In the genomic region with DNA sequence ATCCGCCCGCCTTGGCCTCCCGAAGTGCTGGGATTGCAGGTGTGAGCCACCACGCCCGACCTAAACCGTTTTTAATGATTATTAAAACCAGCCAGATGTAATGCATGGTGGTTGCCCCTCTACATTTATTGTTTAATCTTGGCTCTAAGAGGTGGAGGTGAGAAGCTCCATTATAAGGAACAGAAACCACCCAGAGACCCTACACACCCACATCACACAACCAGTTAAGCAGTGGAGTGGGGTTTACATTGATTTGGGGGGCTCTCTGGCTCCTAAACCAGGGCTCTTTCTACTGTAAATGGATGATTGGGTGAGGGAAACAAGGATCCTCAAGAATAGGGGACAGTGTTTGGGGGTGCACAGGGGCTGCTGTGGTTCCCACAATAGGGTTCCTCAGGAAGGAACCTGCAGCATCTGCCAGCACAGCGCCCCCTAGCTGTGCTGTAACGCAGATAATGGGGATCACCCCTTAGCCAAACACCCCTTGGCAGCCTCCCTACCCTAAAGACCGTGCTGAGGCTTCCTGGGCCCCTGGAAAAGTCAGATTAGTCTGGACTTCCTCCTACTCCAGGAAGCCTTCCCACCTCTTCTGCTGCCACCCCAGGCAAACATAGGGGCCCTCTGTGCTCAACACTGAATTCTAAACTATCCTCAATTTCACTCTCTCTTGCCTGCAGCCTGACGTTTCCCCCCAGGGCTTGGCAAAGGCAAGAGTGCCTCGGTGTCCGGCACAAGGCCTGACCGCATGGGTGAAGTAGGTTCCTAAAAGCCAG, we compare ENCODE assay signal across 7 cellular contexts. TPM values are rescaled to one million over a fixed set of nuclear protein-coding genes. Genes with fewer than 3 reads are reported as not detected.
DNase-seq lines count a peak whose midpoint lies in the region; TF ChIP-seq lines count a peak whose summit lies in the region.

No MANE protein-coding gene starts in this region.

- H3K4me3 ChIP-seq in hepatocyte = no peak overlapping the region

- no peaks in the 10 kb centered on the region for H3K9me3 Mint-ChIP-seq in activated naive CD8-positive, alpha-beta T cell (ENCODE audit: low read depth)

- H3K4me2 ChIP-seq in hepatocyte = peak overlapping the region; percentile 78

- no peaks in the 10 kb centered on the region for H3K27me3 ChIP-seq in hepatocyte

- 72% methylated on average over 13 of the region's 13 CpGs for WGBS in hepatocyte (ENCODE audit: low lambda C conversion rate, missing lambda C conversion rate)

- peaks cover 40% of the 10 kb centered on the region for H3K4me1 ChIP-seq in hepatocyte (ENCODE audit: insufficient read depth)

- DNase-seq in GM19238 (ENCODE audit: insufficient read length, low spot score) (peak; percentile 68), SK-N-DZ (ENCODE audit: low spot score) (peak; percentile 34), hepatocyte (ENCODE audit: low spot score) (peak; percentile 62), posterior vena cava (ENCODE audit: low spot score) (no peak), DMS114 treated with DMSO at 0.1 percent for 48 hours (lab: John Stamatoyannopoulos, UW; ENCODE audit: unreplicated experiment) (no peak)
- peak; percentile 63 to 74 for DNase-seq in stimulated activated CD4-positive, alpha-beta T cell treated with anti-CD3 and anti-CD28 coated beads, Interleukin-2, amount 100 ng/mL, for 24 hours

- H3K79me2 ChIP-seq in hepatocyte = peaks cover 67% of the 10 kb centered on the region

- H2AFZ ChIP-seq in hepatocyte = no peak overlapping the region

- peak; percentile 62 for TF ChIP-seq CTCF in hepatocyte (IDR thresholded peaks at IDR 0.05; ENCODE audit: poor library complexity)

- no peak overlapping the region for H3K27ac ChIP-seq in hepatocyte

- peaks cover 5% of the 10 kb centered on the region for H3K27me3 Mint-ChIP-seq in activated naive CD8-positive, alpha-beta T cell

- peak overlapping the region; percentile 65 for H3K4me3 Mint-ChIP-seq in activated naive CD8-positive, alpha-beta T cell

- intact Hi-C loops in posterior vena cava (cut with DNase I) = loop anchor here in 1 of 2 donors (10.0 kb wide), 1 partner anchor 333 kb away; no protein-coding TSS in a partner anchor

- H4K20me1 ChIP-seq in hepatocyte (ENCODE audit: insufficient read depth, poor library complexity, severe bottlenecking) = peaks cover 25% of the 10 kb centered on the region

- peaks cover 2% of the 10 kb centered on the region for H3K4me1 Mint-ChIP-seq in activated naive CD8-positive, alpha-beta T cell (ENCODE audit: low read depth)

- H3K36me3 ChIP-seq in hepatocyte (replicated peaks; ENCODE audit: insufficient read depth, low read depth) = no peaks in the 10 kb centered on the region

- no peak overlapping the region for H3K27ac Mint-ChIP-seq in activated naive CD8-positive, alpha-beta T cell

- no peaks in the 10 kb centered on the region for H3K9me2 ChIP-seq in hepatocyte (replicated peaks; ENCODE audit: insufficient read depth)

- H3K36me3 Mint-ChIP-seq in activated naive CD8-positive, alpha-beta T cell = no peaks in the 10 kb centered on the region

- no peaks in the 10 kb centered on the region for H3K9me3 ChIP-seq in hepatocyte (ENCODE audit: low read depth)

RNA-seq across cellular contexts. Expression of a gene that starts 2.4 kb away (rescaled TPM):
- polyA plus RNA-seq in SK-N-DZ (2014; cell fraction: cytosol; rRNA removed) = 391 and 411 TPM in 2 replicates
- polyA plus RNA-seq in SK-N-DZ (2014; cell fraction: nucleus; rRNA removed) = 297 and 335 TPM in 2 replicates
- total RNA-seq in hepatocyte (136 and 156 TPM in 2 replicates), posterior vena cava (10 to 100 TPM; 19.7 to 21.0 TPM)
- 179 and 193 TPM in 2 replicates for polyA plus RNA-seq in hepatocyte

RNA-seq across cellular contexts. Expression of a gene that starts 2.6 kb away (rescaled TPM):
- polyA plus RNA-seq in SK-N-DZ (2014; cell fraction: cytosol; rRNA removed) = 31.8 and 33.6 TPM in 2 replicates
- 18.0 and 22.7 TPM in 2 replicates for polyA plus RNA-seq in SK-N-DZ (2014; cell fraction: nucleus; rRNA removed)
- total RNA-seq in hepatocyte (111 and 114 TPM in 2 replicates), posterior vena cava (1 to 10 TPM; 8.9 to 9.3 TPM)
- polyA plus RNA-seq in hepatocyte = 47.0 and 50.2 TPM in 2 replicates

RNA-seq across cellular contexts. Expression of a gene that starts 29.6 kb away (rescaled TPM):
- 33.0 and 37.2 TPM in 2 replicates for polyA plus RNA-seq in SK-N-DZ (2014; cell fraction: cytosol; rRNA removed)
- 59.0 and 63.0 TPM in 2 replicates for polyA plus RNA-seq in SK-N-DZ (2014; cell fraction: nucleus; rRNA removed)
- total RNA-seq in hepatocyte = 15.2 and 22.6 TPM in 2 replicates
- polyA plus RNA-seq in hepatocyte = 25.4 and 33.4 TPM in 2 replicates
- total RNA-seq in posterior vena cava = 10 to 100 TPM; 20.4 to 22.0 TPM

Comparison
In these comparisons a context has a peak if more than half of its experiments do, and no peak if none do; other contexts are left out.
1. DNase-seq: peak in GM19238 (single experiment), SK-N-DZ (single experiment), hepatocyte (single experiment) and stimulated activated CD4-positive, alpha-beta T cell treated with anti-CD3 and anti-CD28 coated beads, Interleukin-2, amount 100 ng/mL, for 24 hours (2 of 2); none in posterior vena cava (single experiment) and DMS114 treated with DMSO at 0.1 percent for 48 hours (single experiment).
2. RNA of a gene that starts 2.6 kb away (total RNA-seq): 111 to 114 TPM in hepatocyte; 8.9 to 9.3 TPM in posterior vena cava; every median in the first group is over 10 times any median in the second.